In the genomic region with DNA sequence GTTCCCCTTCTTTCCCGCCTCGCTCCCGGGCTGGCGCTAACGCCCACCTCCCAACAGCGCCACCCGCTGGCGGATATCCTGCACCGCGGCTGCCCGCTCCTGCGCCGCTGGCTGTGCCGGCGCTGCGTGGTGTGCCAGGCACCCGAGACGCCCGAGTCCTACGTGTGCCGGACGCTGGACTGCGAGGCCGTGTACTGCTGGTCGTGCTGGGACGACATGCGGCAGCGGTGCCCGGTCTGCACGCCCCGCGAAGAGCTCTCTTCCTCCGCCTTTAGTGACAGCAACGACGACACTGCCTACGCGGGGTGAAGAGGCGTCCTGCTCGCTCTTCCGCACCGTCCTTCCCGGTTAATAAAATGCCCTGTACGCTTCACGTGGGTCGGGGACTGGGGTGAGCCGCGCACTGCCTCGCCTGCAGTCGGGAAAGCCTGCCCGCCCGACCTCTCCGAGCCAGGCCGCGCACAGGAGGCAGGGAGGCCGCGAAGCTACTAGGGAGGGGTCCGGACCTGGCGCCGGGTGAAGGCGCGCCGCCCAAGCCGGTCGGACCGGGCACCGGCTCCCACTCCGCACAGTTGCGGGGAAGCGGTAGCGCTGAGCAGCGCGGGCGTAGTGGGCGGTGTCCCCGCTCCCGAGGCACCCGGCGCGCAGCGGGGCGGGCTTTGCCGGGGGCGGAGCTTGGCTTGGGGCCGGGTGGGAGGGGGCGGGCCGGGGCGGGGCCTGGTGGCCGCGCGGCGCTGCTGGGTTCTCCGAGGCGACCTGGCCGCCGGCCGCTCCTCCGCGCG, we compare ENCODE assay signal across 1 cellular context.
TF ChIP-seq lines count a peak whose summit lies in the region.

Gene ADAM15 (plus strand): TSS at position 757 of the 782 bp plus-strand sequence. CDS start 71 bp downstream, outside the sequence.

TF ChIP-seq in WTC11, 78 proteins besides CTCF, POLR2A, EP300 and RAD21 (continued from another document):
- TF ChIP-seq HMGXB4 (CRISPR knock-in tag; IDR thresholded peaks at IDR 0.05) (peak; percentile 98), E2F4 (CRISPR knock-in tag; IDR thresholded peaks at IDR 0.05; ENCODE audit: borderline replicate concordance, low read depth) (peak; percentile 95), ZNF232 (CRISPR knock-in tag; IDR thresholded peaks at IDR 0.05) (peak; percentile 83; the same call in 1 of the 2 replicates), CDX4 (CRISPR knock-in tag; IDR thresholded peaks at IDR 0.05; ENCODE audit: borderline replicate concordance) (no peak), NR1H2 (CRISPR knock-in tag; IDR thresholded peaks at IDR 0.05) (no peak), FOXP1 (CRISPR knock-in tag; IDR thresholded peaks at IDR 0.05; ENCODE audit: borderline replicate concordance) (peak; percentile 96), GTF2I (CRISPR knock-in tag; conservative IDR thresholded peaks at IDR 0.05) (no peak), ETV6 (CRISPR knock-in tag; IDR thresholded peaks at IDR 0.05) (peak; percentile 94), NFE2L1 (CRISPR knock-in tag; IDR thresholded peaks at IDR 0.05) (peak; percentile 93), ZNF423 (CRISPR knock-in tag; IDR thresholded peaks at IDR 0.05) (no peak), IRF1 (CRISPR knock-in tag; IDR thresholded peaks at IDR 0.05) (peak; percentile 87), SMAD4 (CRISPR knock-in tag; IDR thresholded peaks at IDR 0.05) (no peak), FOXK1 (CRISPR knock-in tag; IDR thresholded peaks at IDR 0.05) (peak; percentile 69), ARID4B (CRISPR knock-in tag; IDR thresholded peaks at IDR 0.05; ENCODE audit: borderline replicate concordance) (peak; percentile 74; the same call in 1 of the 2 replicates), NR2C2 (CRISPR knock-in tag; IDR thresholded peaks at IDR 0.05) (no peak), CBFB (CRISPR knock-in tag; IDR thresholded peaks at IDR 0.05; ENCODE audit: low read depth) (no peak), ATF3 (CRISPR knock-in tag; conservative IDR thresholded peaks at IDR 0.05) (no peak; the same call in 1 of the 2 replicates), ZNF671 (CRISPR knock-in tag; IDR thresholded peaks at IDR 0.05) (no peak), KAT7 (CRISPR knock-in tag; IDR thresholded peaks at IDR 0.05; ENCODE audit: borderline replicate concordance) (peak; percentile 80; the same call in 1 of the 2 replicates), GABPB1 (CRISPR knock-in tag; IDR thresholded peaks at IDR 0.05) (peak; percentile 69), TEAD4 (CRISPR knock-in tag; IDR thresholded peaks at IDR 0.05) (0 out of 2 replicates have a peak, but pooled peaks have one; percentile 47), MLX (CRISPR knock-in tag; IDR thresholded peaks at IDR 0.05) (no peak), TEAD1 (CRISPR knock-in tag; IDR thresholded peaks at IDR 0.05) (peak; percentile 88; the same call in 1 of the 2 replicates), IRF2 (CRISPR knock-in tag; IDR thresholded peaks at IDR 0.05; ENCODE audit: borderline replicate concordance, low read depth) (0 out of 2 replicates have a peak, but pooled peaks have one; percentile 50), ZNF317 (CRISPR knock-in tag; IDR thresholded peaks at IDR 0.05; ENCODE audit: borderline replicate concordance, low read depth) (no peak), MYBL2 (CRISPR knock-in tag; IDR thresholded peaks at IDR 0.05) (peak; percentile 83), E2F1 (CRISPR knock-in tag; IDR thresholded peaks at IDR 0.05) (peak; percentile 52; the same call in 1 of the 2 replicates)
- TF ChIP-seq, protein P1, sequence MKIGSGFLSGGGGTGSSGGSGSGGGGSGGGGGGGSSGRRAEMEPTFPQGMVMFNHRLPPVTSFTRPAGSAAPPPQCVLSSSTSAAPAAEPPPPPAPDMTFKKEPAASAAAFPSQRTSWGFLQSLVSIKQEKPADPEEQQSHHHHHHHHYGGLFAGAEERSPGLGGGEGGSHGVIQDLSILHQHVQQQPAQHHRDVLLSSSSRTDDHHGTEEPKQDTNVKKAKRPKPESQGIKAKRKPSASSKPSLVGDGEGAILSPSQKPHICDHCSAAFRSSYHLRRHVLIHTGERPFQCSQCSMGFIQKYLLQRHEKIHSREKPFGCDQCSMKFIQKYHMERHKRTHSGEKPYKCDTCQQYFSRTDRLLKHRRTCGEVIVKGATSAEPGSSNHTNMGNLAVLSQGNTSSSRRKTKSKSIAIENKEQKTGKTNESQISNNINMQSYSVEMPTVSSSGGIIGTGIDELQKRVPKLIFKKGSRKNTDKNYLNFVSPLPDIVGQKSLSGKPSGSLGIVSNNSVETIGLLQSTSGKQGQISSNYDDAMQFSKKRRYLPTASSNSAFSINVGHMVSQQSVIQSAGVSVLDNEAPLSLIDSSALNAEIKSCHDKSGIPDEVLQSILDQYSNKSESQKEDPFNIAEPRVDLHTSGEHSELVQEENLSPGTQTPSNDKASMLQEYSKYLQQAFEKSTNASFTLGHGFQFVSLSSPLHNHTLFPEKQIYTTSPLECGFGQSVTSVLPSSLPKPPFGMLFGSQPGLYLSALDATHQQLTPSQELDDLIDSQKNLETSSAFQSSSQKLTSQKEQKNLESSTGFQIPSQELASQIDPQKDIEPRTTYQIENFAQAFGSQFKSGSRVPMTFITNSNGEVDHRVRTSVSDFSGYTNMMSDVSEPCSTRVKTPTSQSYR (CRISPR knock-in tag; IDR thresholded peaks at IDR 0.05) = peak; percentile 7; the same call in 1 of the 2 replicates
- TF ChIP-seq, protein P2, sequence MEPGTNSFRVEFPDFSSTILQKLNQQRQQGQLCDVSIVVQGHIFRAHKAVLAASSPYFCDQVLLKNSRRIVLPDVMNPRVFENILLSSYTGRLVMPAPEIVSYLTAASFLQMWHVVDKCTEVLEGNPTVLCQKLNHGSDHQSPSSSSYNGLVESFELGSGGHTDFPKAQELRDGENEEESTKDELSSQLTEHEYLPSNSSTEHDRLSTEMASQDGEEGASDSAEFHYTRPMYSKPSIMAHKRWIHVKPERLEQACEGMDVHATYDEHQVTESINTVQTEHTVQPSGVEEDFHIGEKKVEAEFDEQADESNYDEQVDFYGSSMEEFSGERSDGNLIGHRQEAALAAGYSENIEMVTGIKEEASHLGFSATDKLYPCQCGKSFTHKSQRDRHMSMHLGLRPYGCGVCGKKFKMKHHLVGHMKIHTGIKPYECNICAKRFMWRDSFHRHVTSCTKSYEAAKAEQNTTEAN (CRISPR knock-in tag; IDR thresholded peaks at IDR 0.05) = peak; percentile 84
- TF ChIP-seq, protein P3, sequence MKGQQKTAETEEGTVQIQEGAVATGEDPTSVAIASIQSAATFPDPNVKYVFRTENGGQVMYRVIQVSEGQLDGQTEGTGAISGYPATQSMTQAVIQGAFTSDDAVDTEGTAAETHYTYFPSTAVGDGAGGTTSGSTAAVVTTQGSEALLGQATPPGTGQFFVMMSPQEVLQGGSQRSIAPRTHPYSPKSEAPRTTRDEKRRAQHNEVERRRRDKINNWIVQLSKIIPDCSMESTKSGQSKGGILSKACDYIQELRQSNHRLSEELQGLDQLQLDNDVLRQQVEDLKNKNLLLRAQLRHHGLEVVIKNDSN (CRISPR knock-in tag; IDR thresholded peaks at IDR 0.05) = peak; percentile 56; the same call in 1 of the 2 replicates
- TF ChIP-seq, protein P4, sequence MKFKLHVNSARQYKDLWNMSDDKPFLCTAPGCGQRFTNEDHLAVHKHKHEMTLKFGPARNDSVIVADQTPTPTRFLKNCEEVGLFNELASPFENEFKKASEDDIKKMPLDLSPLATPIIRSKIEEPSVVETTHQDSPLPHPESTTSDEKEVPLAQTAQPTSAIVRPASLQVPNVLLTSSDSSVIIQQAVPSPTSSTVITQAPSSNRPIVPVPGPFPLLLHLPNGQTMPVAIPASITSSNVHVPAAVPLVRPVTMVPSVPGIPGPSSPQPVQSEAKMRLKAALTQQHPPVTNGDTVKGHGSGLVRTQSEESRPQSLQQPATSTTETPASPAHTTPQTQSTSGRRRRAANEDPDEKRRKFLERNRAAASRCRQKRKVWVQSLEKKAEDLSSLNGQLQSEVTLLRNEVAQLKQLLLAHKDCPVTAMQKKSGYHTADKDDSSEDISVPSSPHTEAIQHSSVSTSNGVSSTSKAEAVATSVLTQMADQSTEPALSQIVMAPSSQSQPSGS (CRISPR knock-in tag; IDR thresholded peaks at IDR 0.05; ENCODE audit: borderline replicate concordance, low read depth) = no peak
- TF ChIP-seq, protein P5, sequence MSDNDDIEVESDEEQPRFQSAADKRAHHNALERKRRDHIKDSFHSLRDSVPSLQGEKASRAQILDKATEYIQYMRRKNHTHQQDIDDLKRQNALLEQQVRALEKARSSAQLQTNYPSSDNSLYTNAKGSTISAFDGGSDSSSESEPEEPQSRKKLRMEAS (CRISPR knock-in tag; IDR thresholded peaks at IDR 0.05) = peak; percentile 95
